27 cellular contexts compared by ENCODE assay signal in genomic region chr16:86816930-86817625, GRCh38.
"Had no signal": no experiment of that assay in that cellular context is flagged by ENCODE, and none has a peak within 500 bp of the region (broad histone marks: within the 10 kb centered on the region; RNA-seq: fewer than 3 reads in every experiment).

No MANE protein-coding gene starts in this region.

- H3K4me1 ChIP-seq: left lung, lower lobe of right lung, tibial nerve, uterus had no signal

- FAIRE-seq: kidney had no signal

- H3K27ac Mint-ChIP-seq: mesothelial cell of epicardium; naive B cell; natural killer cell; nephron progenitor cell; progenitor cell of endocrine pancreas; stimulated activated memory B cell treated with anti-CD40 and anti-IgM and Interleukin-4, amounts not matched to agents 10 μg/mL and 1 μg/mL and 100 μg/mL, for 72 hours; stimulated activated naive CD8-positive, alpha-beta T cell treated with anti-CD3 and anti-CD28 coated beads, Interleukin-15, amount 100 ng/mL, for 72 hours; type B pancreatic cell had no signal

- H3K27me3 ChIP-seq: ovary, right atrium auricular region, right lobe of liver, uterus had no signal

- H3K4me2 ChIP-seq: smooth muscle cell had no signal

- ATAC-seq: left colon; left lung; lower lobe of right lung; natural killer cell; right lobe of liver; stimulated activated memory B cell treated with anti-CD40 and anti-IgM and Interleukin-4, amounts not matched to agents 10 μg/mL and 1 μg/mL and 100 μg/mL, for 72 hours; stimulated activated naive CD8-positive, alpha-beta T cell treated with anti-CD3 and anti-CD28 coated beads, Interleukin-15, amount 100 ng/mL, for 72 hours had no signal

- H3K9me3 ChIP-seq: left lung, lower lobe of right lung, ovary, right atrium auricular region, right lobe of liver, tibial nerve, uterus had no signal

- H3K9me3 Mint-ChIP-seq: naive B cell; natural killer cell; nephron progenitor cell; stimulated activated memory B cell treated with anti-CD40 and anti-IgM and Interleukin-4, amounts not matched to agents 10 μg/mL and 1 μg/mL and 100 μg/mL, for 72 hours; stimulated activated naive CD8-positive, alpha-beta T cell treated with anti-CD3 and anti-CD28 coated beads, Interleukin-15, amount 100 ng/mL, for 72 hours had no signal

- DNase-seq: hippocampal formation; kidney; left colon; left lung; lower lobe of right lung; mammary epithelial cell; mesendoderm; naive B cell; natural killer cell; nephron progenitor cell; ovary; right lobe of liver; stimulated activated CD4-positive, alpha-beta T cell treated with anti-CD3 and anti-CD28 coated beads, Interleukin-1b, Interleukin-23, amount 100 ng/mL, for 48 hours; stimulated activated CD4-positive, alpha-beta T cell treated with anti-CD3 and anti-CD28 coated beads, Interleukin-2, amount 100 ng/mL, for 48 hours; stimulated activated CD4-positive, alpha-beta T cell treated with anti-CD3 and anti-CD28 coated beads, Interleukin-4, amount 100 ng/mL, for 4 hours; stimulated activated CD8-positive, alpha-beta memory T cell treated with anti-CD3 and anti-CD28 coated beads, Interleukin-4, amount 100 ng/mL, for 48 hours; stimulated activated naive CD4-positive, alpha-beta T cell treated with Interleukin-2 at 50 U/mL for 16 hours; stimulated activated naive CD8-positive, alpha-beta T cell treated with anti-CD3 and anti-CD28 coated beads, Interleukin-15, amount 100 ng/mL, for 72 hours; substantia nigra; uterus had no signal

- H3K4me3 Mint-ChIP-seq: mesothelial cell of epicardium; natural killer cell; nephron progenitor cell; stimulated activated memory B cell treated with anti-CD40 and anti-IgM and Interleukin-4, amounts not matched to agents 10 μg/mL and 1 μg/mL and 100 μg/mL, for 72 hours; stimulated activated naive CD8-positive, alpha-beta T cell treated with anti-CD3 and anti-CD28 coated beads, Interleukin-15, amount 100 ng/mL, for 72 hours; type B pancreatic cell had no signal

- H3K36me3 ChIP-seq: left lung, lower lobe of right lung, ovary, right atrium auricular region, right lobe of liver, tibial nerve, uterus had no signal

- H3K27ac ChIP-seq: left lung, lower lobe of right lung, ovary, right atrium auricular region, right lobe of liver, tibial nerve, uterus had no signal

- H3K4me3 ChIP-seq: left lung, lower lobe of right lung, ovary, right atrium auricular region, right lobe of liver, smooth muscle cell, tibial nerve, uterus had no signal

- H3K4me1 Mint-ChIP-seq: naive B cell; natural killer cell; stimulated activated memory B cell treated with anti-CD40 and anti-IgM and Interleukin-4, amounts not matched to agents 10 μg/mL and 1 μg/mL and 100 μg/mL, for 72 hours; stimulated activated naive CD8-positive, alpha-beta T cell treated with anti-CD3 and anti-CD28 coated beads, Interleukin-15, amount 100 ng/mL, for 72 hours had no signal

- H3K36me3 Mint-ChIP-seq: mesothelial cell of epicardium; naive B cell; natural killer cell; stimulated activated memory B cell treated with anti-CD40 and anti-IgM and Interleukin-4, amounts not matched to agents 10 μg/mL and 1 μg/mL and 100 μg/mL, for 72 hours; type B pancreatic cell had no signal
